9 cellular contexts compared by ENCODE assay signal in genomic region chr12:131116437-131117117, GRCh38.
DNase-seq lines count a peak whose midpoint lies in the region; ATAC-seq, FAIRE-seq and TF ChIP-seq lines count a peak whose summit lies in the region.
"Had no signal": no experiment of that assay in that cellular context is flagged by ENCODE, and none has a peak within 500 bp of the region (broad histone marks: within the 10 kb centered on the region; RNA-seq: fewer than 3 reads in every experiment).

No MANE protein-coding gene starts in this region.

- H3K9me3 Mint-ChIP-seq in H9: no peaks in the 10 kb centered on the region
- no peaks in the 10 kb centered on the region for H3K9me3 Mint-ChIP-seq in activated CD4-positive, alpha-beta memory T cell treated with anti-CD3 and anti-CD28 coated beads for 36 hours

- H3K4ac ChIP-seq in H9 (ENCODE audit: low read depth, low read length): no peak overlapping the region

- H3K4me3 Mint-ChIP-seq in H9: no peak overlapping the region
- no peak overlapping the region for H3K4me3 Mint-ChIP-seq in activated CD4-positive, alpha-beta memory T cell treated with anti-CD3 and anti-CD28 coated beads for 36 hours

- no peak for FAIRE-seq in GM19239 (lab: Jason Lieb, UNC)

- H3K4me1 ChIP-seq in H9 (ENCODE audit: insufficient read depth, low read length) (no peaks in the 10 kb centered on the region), lower lobe of right lung (no peaks in the 10 kb centered on the region)

- no peak overlapping the region for H4K8ac ChIP-seq in H9 (replicated peaks; ENCODE audit: insufficient read length, low read depth, low read length)

- H3K79me2 ChIP-seq in H9 (ENCODE audit: insufficient read depth, low read length): no peaks in the 10 kb centered on the region

- CTCF ChIA-PET in AG04449 (lab: Yijun Ruan, JAX): interaction anchor here (2.6 to 6.2 kb wide), 2 partner anchors 12 to 16 kb away, joined by 9 to 57 read pairs; no protein-coding TSS in a partner anchor
- CTCF ChIA-PET in activated CD4-positive, alpha-beta memory T cell treated with anti-CD3 and anti-CD28 coated beads for 36 hours (lab: Charles Lee): interaction anchor here (4.6 to 5.0 kb wide), 2 partner anchors 12 to 16 kb away, joined by 26 to 33 read pairs; no protein-coding TSS in a partner anchor

- no peaks in the 10 kb centered on the region for H4K20me1 ChIP-seq in H9 (ENCODE audit: control insufficient read depth, insufficient read depth, insufficient read length)

- H3K27ac Mint-ChIP-seq in H9: no peak overlapping the region
- no peak overlapping the region for H3K27ac Mint-ChIP-seq in activated CD4-positive, alpha-beta memory T cell treated with anti-CD3 and anti-CD28 coated beads for 36 hours

- intact Hi-C loops in lower lobe of right lung (cut with DNase I): no loop called here
- intact Hi-C loops in activated CD4-positive, alpha-beta memory T cell treated with anti-CD3 and anti-CD28 coated beads for 36 hours (cut with micrococcal nuclease): no loop called here

- WGBS in H9 (ENCODE audit: extremely low coverage, insufficient read length, low lambda C conversion rate): no CpG with 5 or more reads among the region's 15 CpGs

- no peak overlapping the region for H3K14ac ChIP-seq in H9 (ENCODE audit: insufficient read depth, low read length)

- no peaks in the 10 kb centered on the region for H3K79me1 ChIP-seq in H9 (ENCODE audit: insufficient read depth, low read depth, low read length, poor library complexity, severe bottlenecking)

- H3K23me2 ChIP-seq in H9 (ENCODE audit: insufficient read length, low read depth, low read length, poor library complexity, severe bottlenecking): no peaks in the 10 kb centered on the region

- peaks cover 10 to 14% of the 10 kb centered on the region in 2 experiments for H3K4me1 Mint-ChIP-seq in H9
- H3K4me1 Mint-ChIP-seq in activated CD4-positive, alpha-beta memory T cell treated with anti-CD3 and anti-CD28 coated beads for 36 hours (ENCODE audit: low read depth): peaks cover 2% of the 10 kb centered on the region

- no peak overlapping the region for H3K9ac ChIP-seq in H9 (ENCODE audit: extremely low read depth, insufficient read length, low read length)

- H3K23ac ChIP-seq in H9 (ENCODE audit: insufficient read length, low read depth, low read length): no peak overlapping the region

- in situ Hi-C loops in brain microvascular endothelial cell (cut with HindIII; ENCODE audit: low pct_ligation_motif_present, low sequenced_read_pairs): no loop called here

- no peak overlapping the region for H3K4me3 ChIP-seq in AG04449 (ENCODE audit: low read depth, low read length)
- H3K4me3 ChIP-seq in brain microvascular endothelial cell (ENCODE audit: low read depth, low read length): no peak overlapping the region
- no peak overlapping the region for H3K4me3 ChIP-seq in lower lobe of right lung

- H3K18ac ChIP-seq in H9 (ENCODE audit: insufficient read length, low read depth, low read length): no peak overlapping the region

- H2BK120ac ChIP-seq in H9 (ENCODE audit: low read depth, low read length, poor library complexity, severe bottlenecking): no peak overlapping the region

- no peak overlapping the region for H3K4me2 ChIP-seq in H9 (ENCODE audit: insufficient read depth, insufficient read length, low read length)

- H3K36me3 Mint-ChIP-seq in H9 (ENCODE audit: insufficient read depth in 1 of 3, low read depth in 3 of 3): no peaks in the 10 kb centered on the region
- no peaks in the 10 kb centered on the region for H3K36me3 Mint-ChIP-seq in activated CD4-positive, alpha-beta memory T cell treated with anti-CD3 and anti-CD28 coated beads for 36 hours

- peaks cover 23% of the 10 kb centered on the region for H3K27me3 Mint-ChIP-seq in H9 (ENCODE audit: low read depth)
- peaks cover 17% of the 10 kb centered on the region for H3K27me3 Mint-ChIP-seq in activated CD4-positive, alpha-beta memory T cell treated with anti-CD3 and anti-CD28 coated beads for 36 hours

- no peak overlapping the region for H3K27ac ChIP-seq in H9 (ENCODE audit: insufficient read length, low read depth, low read length)
- H3K27ac ChIP-seq in brain microvascular endothelial cell: no peak overlapping the region
- H3K27ac ChIP-seq in lower lobe of right lung: no peak overlapping the region

- no peak overlapping the region for H2BK20ac ChIP-seq in H9 (ENCODE audit: low read depth, low read length, poor library complexity, severe bottlenecking)

- peak; percentile 12 for DNase-seq in AG04449 (ENCODE audit: low read depth, low spot score)
- DNase-seq in H9: peak; percentile 73
- DNase-seq in brain microvascular endothelial cell: no peak
- peak; percentile 28 for DNase-seq in lower lobe of right lung
- no peak for DNase-seq in activated CD4-positive, alpha-beta memory T cell treated with anti-CD3 and anti-CD28 coated beads for 36 hours
- no peak for DNase-seq in GM19239 (ENCODE audit: insufficient read length, low spot score)
- DNase-seq in superior temporal gyrus (ENCODE audit: extremely low spot score): no peak
- no peak for DNase-seq in NK-92 (lab: John Stamatoyannopoulos, UW; ENCODE audit: unreplicated experiment)
- DNase-seq: RPMI8226 had no signal

- H3T11ph ChIP-seq in H9 (ENCODE audit: low read length): no peak overlapping the region

- H2AK5ac ChIP-seq in H9 (ENCODE audit: insufficient read length, low read length): no peak overlapping the region

- no peak overlapping the region for H2AFZ ChIP-seq in H9 (ENCODE audit: low read length)

- no peak overlapping the region for H4K91ac ChIP-seq in H9 (ENCODE audit: insufficient read length, low read depth, low read length)

- no peak for ATAC-seq in lower lobe of right lung

- TF ChIP-seq CTCF in AG04449 (IDR thresholded peaks at IDR 0.05; ENCODE audit: insufficient read depth, low read length, missing control alignments) (peak; percentile 42), H9 (conservative IDR thresholded peaks at IDR 0.05) (peak; percentile 88), brain microvascular endothelial cell (IDR thresholded peaks at IDR 0.05; ENCODE audit: low read depth, low read length, missing control alignments) (peak; percentile 23), lower lobe of right lung (IDR thresholded peaks at IDR 0.05) (peak; percentile 36)

- POLR2A ChIA-PET in AG04449 (lab: Yijun Ruan, JAX): no interaction called here
- POLR2A ChIA-PET in activated CD4-positive, alpha-beta memory T cell treated with anti-CD3 and anti-CD28 coated beads for 36 hours (lab: Charles Lee): no interaction called here

- H2BK5ac ChIP-seq in H9 (ENCODE audit: insufficient read length, low read length): no peak overlapping the region

- no peak overlapping the region for H2BK15ac ChIP-seq in H9 (ENCODE audit: low read depth, low read length)

- H3K56ac ChIP-seq in H9 (ENCODE audit: insufficient read length, low read depth, low read length): no peak overlapping the region

- H4K5ac ChIP-seq in H9 (ENCODE audit: insufficient read length, low read depth, low read length): no peak overlapping the region

- no peak overlapping the region for H2BK12ac ChIP-seq in H9 (ENCODE audit: insufficient read length, low read depth, low read length)

- H3K9me3 ChIP-seq in H9 (ENCODE audit: control insufficient read depth, low read depth, low read length) (no peaks in the 10 kb centered on the region), lower lobe of right lung (no peaks in the 10 kb centered on the region)

- H3K36me3 ChIP-seq in brain microvascular endothelial cell (replicated peaks) (no peaks in the 10 kb centered on the region), lower lobe of right lung (peaks cover 39% of the 10 kb centered on the region)

- H3K27me3 ChIP-seq in H9 (ENCODE audit: insufficient read depth, low read length) (no peaks in the 10 kb centered on the region), brain microvascular endothelial cell (replicated peaks) (no peaks in the 10 kb centered on the region), lower lobe of right lung (ENCODE audit: low read depth) (no peaks in the 10 kb centered on the region)

Comparison
In these comparisons a context has a peak if more than half of its experiments do, and no peak if none do; other contexts are left out.
1. DNase-seq: peak in AG04449 (single experiment), H9 (single experiment) and lower lobe of right lung (single experiment); none in brain microvascular endothelial cell (single experiment), activated CD4-positive, alpha-beta memory T cell treated with anti-CD3 and anti-CD28 coated beads for 36 hours (single experiment), GM19239 (single experiment), superior temporal gyrus (single experiment) and NK-92 (single experiment).
2. CTCF ChIP-seq: peak in every context shown above with its lines; median percentile 88 in H9; 42 in AG04449; 36 in lower lobe of right lung; 23 in brain microvascular endothelial cell.